Comparison of ENCODE assay signal across 25 cellular contexts in the genomic region with DNA sequence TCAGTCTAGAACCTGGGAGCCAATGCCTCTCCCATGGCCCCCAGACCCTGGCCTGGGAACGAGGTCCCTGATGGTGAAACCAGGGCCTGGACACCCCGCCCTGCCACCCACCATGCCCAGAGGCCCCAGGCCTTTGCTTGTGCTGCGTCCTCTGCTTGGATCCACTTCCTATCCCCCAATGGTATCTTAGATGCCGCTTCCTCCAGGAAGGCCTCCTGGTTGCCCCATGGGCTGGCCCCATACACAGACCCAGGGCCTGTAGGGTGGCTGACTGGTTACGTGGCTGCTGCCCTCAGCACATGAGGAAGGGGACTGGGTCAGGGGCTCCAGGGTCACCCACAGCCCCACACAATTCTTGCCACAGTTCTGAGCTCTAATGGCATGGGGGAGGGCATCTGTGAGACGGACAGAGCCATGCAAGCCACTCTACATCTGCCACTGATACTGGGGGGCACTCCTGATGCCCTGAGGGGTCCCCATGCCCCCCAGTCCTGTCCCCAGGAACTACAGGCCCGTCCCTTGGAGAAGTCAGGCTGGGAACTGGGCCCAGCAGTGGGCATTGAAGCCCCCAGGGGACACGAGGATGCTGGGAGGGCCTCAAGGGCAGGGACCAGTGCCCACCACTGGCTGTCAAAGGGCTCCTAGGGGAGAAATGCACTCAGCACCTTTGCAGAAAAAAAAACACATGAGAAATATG. TPM values are rescaled to one million over a fixed set of nuclear protein-coding genes. Genes with fewer than 3 reads are reported as not detected.
A peak's percentile ranks its signal among the peaks of the same experiment; 100 is the strongest.
DNase-seq lines count a peak whose midpoint lies in the region; ATAC-seq, FAIRE-seq and TF ChIP-seq lines count a peak whose summit lies in the region.
"Had no signal": no experiment of that assay in that cellular context is flagged by ENCODE, and none has a peak within 500 bp of the region (broad histone marks: within the 10 kb centered on the region; RNA-seq: fewer than 3 reads in every experiment).

No MANE protein-coding gene starts in this region.

- H3K27ac ChIP-seq in prostate gland (no peak overlapping the region), dorsolateral prefrontal cortex (no peak overlapping the region)
- H3K27ac ChIP-seq: body of pancreas, transverse colon had no signal

- H3K27me3 Mint-ChIP-seq in activated CD4-positive, alpha-beta T cell treated with anti-CD3 and anti-CD28 coated beads, Interleukin-2, amount 10 ng/mL, durations not matched to agents 7 days and 5 days, result no peaks in the 10 kb centered on the region
- H3K27me3 Mint-ChIP-seq in activated T-helper 17 cell treated with anti-CD3 and anti-CD28 coated beads, Interleukin-2, amount 50 U/mL, for 72 hours, result no peaks in the 10 kb centered on the region
- peaks cover 20% of the 10 kb centered on the region for H3K27me3 Mint-ChIP-seq in neural crest cell (ENCODE audit: low read depth)
- H3K27me3 Mint-ChIP-seq: activated CD8-positive, alpha-beta memory T cell treated with anti-CD3 and anti-CD28 coated beads, Interleukin-2, amount 10 ng/mL, durations not matched to agents 7 days and 5 days; dendritic cell treated with granulocyte-macrophage colony-stimulating factor and Interleukin-4, amounts not matched to agents 40 ng/mL and 50 ng/mL, for 4 days had no signal

- no peak overlapping the region for H3K4me3 ChIP-seq in prostate gland
- no peak overlapping the region for H3K4me3 ChIP-seq in dorsolateral prefrontal cortex
- H3K4me3 ChIP-seq: body of pancreas, transverse colon had no signal

- POLR2A ChIA-PET in activated CD4-positive, alpha-beta T cell treated with anti-CD3 and anti-CD28 coated beads, Interleukin-2, amount 10 ng/mL, durations not matched to agents 7 days and 5 days (lab: Charles Lee), result no interaction called here

- DNase-seq in activated CD4-positive, alpha-beta T cell treated with anti-CD3 and anti-CD28 coated beads, Interleukin-2, amount 10 ng/mL, durations not matched to agents 7 days and 5 days, result no peak
- no peak for DNase-seq in activated CD4-positive, alpha-beta T cell treated with anti-CD3 and anti-CD28 coated beads, Interleukin-2, amount 50 U/mL, for 48 hours
- DNase-seq in GM12891 (ENCODE audit: insufficient read length, low spot score) (no peak), neural crest cell (ENCODE audit: low read depth, low spot score) (no peak), prostate gland (ENCODE audit: low spot score) (no peak), dorsolateral prefrontal cortex (no peak), HK-2 (ENCODE audit: unreplicated experiment) (no peak)
- DNase-seq: activated CD8-positive, alpha-beta memory T cell treated with anti-CD3 and anti-CD28 coated beads, Interleukin-2, amount 10 ng/mL, durations not matched to agents 7 days and 5 days; foreskin melanocyte; NCI-H1105 treated with DMSO at 0.1 percent for 48 hours; NCI-H526 treated with DMSO at 0.1 percent for 48 hours; OCI-M1; SHP77 treated with DMSO at 0.1 percent for 48 hours; stimulated activated naive CD4-positive, alpha-beta T cell; T-helper 2 cell; transverse colon had no signal

- no peak for ATAC-seq in activated T-helper 17 cell treated with anti-CD3 and anti-CD28 coated beads, Interleukin-2, amount 50 U/mL, for 72 hours (replicated peaks)
- ATAC-seq: activated CD8-positive, alpha-beta memory T cell treated with anti-CD3 and anti-CD28 coated beads, Interleukin-2, amount 10 ng/mL, durations not matched to agents 7 days and 5 days; body of pancreas had no signal

- H3K36me3 ChIP-seq in prostate gland, result peaks cover 7 to 39% of the 10 kb centered on the region in 2 donors

- no peak overlapping the region for H3K4me3 Mint-ChIP-seq in activated CD4-positive, alpha-beta T cell treated with anti-CD3 and anti-CD28 coated beads, Interleukin-2, amount 10 ng/mL, durations not matched to agents 7 days and 5 days
- peak overlapping the region; percentile 99 for H3K4me3 Mint-ChIP-seq in activated T-helper 17 cell treated with anti-CD3 and anti-CD28 coated beads, Interleukin-2, amount 50 U/mL, for 72 hours
- peak overlapping the region; percentile 81 for H3K4me3 Mint-ChIP-seq in neural crest cell
- H3K4me3 Mint-ChIP-seq: activated CD8-positive, alpha-beta memory T cell treated with anti-CD3 and anti-CD28 coated beads, Interleukin-2, amount 10 ng/mL, durations not matched to agents 7 days and 5 days; CD14-positive monocyte; dendritic cell treated with granulocyte-macrophage colony-stimulating factor and Interleukin-4, amounts not matched to agents 40 ng/mL and 50 ng/mL, for 4 days; nephron had no signal

- no peaks in the 10 kb centered on the region for H3K9me3 ChIP-seq in prostate gland
- H3K9me3 ChIP-seq: body of pancreas, transverse colon had no signal

- CTCF ChIA-PET in activated CD4-positive, alpha-beta T cell treated with anti-CD3 and anti-CD28 coated beads, Interleukin-2, amount 10 ng/mL, durations not matched to agents 7 days and 5 days (lab: Charles Lee), result interaction anchor here (1.4 kb wide), 1 partner anchor 109 kb away, joined by 4 read pairs; a partner anchor contains a TSS

- no peak for FAIRE-seq in GM12891 (lab: Jason Lieb, UNC)

- TF ChIP-seq POLR2A in GM12891 (IDR thresholded peaks at IDR 0.05; ENCODE audit: low read depth, low read length) (peak; percentile 52), prostate gland (IDR thresholded peaks at IDR 0.05) (no peak)

- H3K27ac Mint-ChIP-seq in activated CD4-positive, alpha-beta T cell treated with anti-CD3 and anti-CD28 coated beads, Interleukin-2, amount 10 ng/mL, durations not matched to agents 7 days and 5 days, result peak overlapping the region; percentile 41
- H3K27ac Mint-ChIP-seq in activated T-helper 17 cell treated with anti-CD3 and anti-CD28 coated beads, Interleukin-2, amount 50 U/mL, for 72 hours, result peak overlapping the region; percentile 99
- no peak overlapping the region for H3K27ac Mint-ChIP-seq in neural crest cell (ENCODE audit: unreplicated experiment)
- H3K27ac Mint-ChIP-seq: activated CD8-positive, alpha-beta memory T cell treated with anti-CD3 and anti-CD28 coated beads, Interleukin-2, amount 10 ng/mL, durations not matched to agents 7 days and 5 days; CD14-positive monocyte; dendritic cell treated with granulocyte-macrophage colony-stimulating factor and Interleukin-4, amounts not matched to agents 40 ng/mL and 50 ng/mL, for 4 days; nephron had no signal

- no peaks in the 10 kb centered on the region for H3K9me3 Mint-ChIP-seq in activated CD4-positive, alpha-beta T cell treated with anti-CD3 and anti-CD28 coated beads, Interleukin-2, amount 10 ng/mL, durations not matched to agents 7 days and 5 days
- H3K9me3 Mint-ChIP-seq in activated T-helper 17 cell treated with anti-CD3 and anti-CD28 coated beads, Interleukin-2, amount 50 U/mL, for 72 hours, result no peaks in the 10 kb centered on the region
- no peaks in the 10 kb centered on the region for H3K9me3 Mint-ChIP-seq in neural crest cell
- H3K9me3 Mint-ChIP-seq: dendritic cell treated with granulocyte-macrophage colony-stimulating factor and Interleukin-4, amounts not matched to agents 40 ng/mL and 50 ng/mL, for 4 days; nephron had no signal

- TF ChIP-seq CTCF in neural crest cell (conservative IDR thresholded peaks at IDR 0.05) (no peak), prostate gland (IDR thresholded peaks at IDR 0.05) (no peak), dorsolateral prefrontal cortex (IDR thresholded peaks at IDR 0.05 in 54 of 56, conservative IDR thresholded peaks at IDR 0.05 in 2 of 56; ENCODE audit: low read depth in 1 of 56, partially characterized antibody in 56 of 56) (no peak)

- WGBS in prostate gland, result 92% methylated on average over 8 of the region's 8 CpGs

- intact Hi-C loops in prostate gland (cut with DNase I), result no loop called here
- intact Hi-C loops in dorsolateral prefrontal cortex (cut with DNase I), result no loop called here

- H3K27me3 ChIP-seq in prostate gland (replicated peaks; ENCODE audit: insufficient read depth) (no peaks in the 10 kb centered on the region), dorsolateral prefrontal cortex (no peaks in the 10 kb centered on the region)
- H3K27me3 ChIP-seq: body of pancreas, transverse colon had no signal

- peaks cover 13% of the 10 kb centered on the region for H3K4me1 ChIP-seq in prostate gland (replicated peaks)

- H3K36me3 Mint-ChIP-seq in activated CD4-positive, alpha-beta T cell treated with anti-CD3 and anti-CD28 coated beads, Interleukin-2, amount 10 ng/mL, durations not matched to agents 7 days and 5 days (ENCODE audit: low read depth), result peaks cover 34% of the 10 kb centered on the region
- H3K36me3 Mint-ChIP-seq in activated T-helper 17 cell treated with anti-CD3 and anti-CD28 coated beads, Interleukin-2, amount 50 U/mL, for 72 hours (ENCODE audit: low read depth), result peaks cover 86% of the 10 kb centered on the region
- H3K36me3 Mint-ChIP-seq in neural crest cell (ENCODE audit: low read depth), result peaks cover 18% of the 10 kb centered on the region

- H3K4me1 Mint-ChIP-seq in activated CD4-positive, alpha-beta T cell treated with anti-CD3 and anti-CD28 coated beads, Interleukin-2, amount 10 ng/mL, durations not matched to agents 7 days and 5 days, result peaks cover 10% of the 10 kb centered on the region
- peaks cover under 1% of the 10 kb centered on the region for H3K4me1 Mint-ChIP-seq in activated T-helper 17 cell treated with anti-CD3 and anti-CD28 coated beads, Interleukin-2, amount 50 U/mL, for 72 hours
- peaks cover 13% of the 10 kb centered on the region for H3K4me1 Mint-ChIP-seq in neural crest cell

RNA-seq across cellular contexts. Expression of a gene that starts 5.0 kb away (rescaled TPM):
- total RNA-seq in activated CD4-positive, alpha-beta T cell treated with anti-CD3 and anti-CD28 coated beads, Interleukin-2, amount 10 ng/mL, durations not matched to agents 7 days and 5 days, result 100 to 1,000 TPM; 880 to 925 TPM
- polyA plus RNA-seq in GM12891 (2012; ENCODE audit: low read depth, missing spikeins), result 3,116 TPM
- total RNA-seq in activated T-helper 17 cell treated with anti-CD3 and anti-CD28 coated beads, Interleukin-2, amount 50 U/mL, for 72 hours, result 1,000 to 10,000 TPM in 1 of 2 donors, 100 to 1,000 TPM in 1; 860 to 1,029 TPM
- total RNA-seq in neural crest cell, result 1,029 and 1,097 TPM in 2 replicates
- total RNA-seq in prostate gland, result 1,000 to 10,000 TPM in 1 of 2 donors, 100 to 1,000 TPM in 1; 628 to 1,303 TPM
- total RNA-seq in dorsolateral prefrontal cortex, result 100 to 1,000 TPM; 215 to 431 (median 280) TPM

RNA-seq across cellular contexts. Expression of a gene that starts 14.3 kb away (rescaled TPM):
- total RNA-seq in activated CD4-positive, alpha-beta T cell treated with anti-CD3 and anti-CD28 coated beads, Interleukin-2, amount 10 ng/mL, durations not matched to agents 7 days and 5 days, result 1 to 10 TPM; 2.0 TPM
- polyA plus RNA-seq in GM12891 (2012; ENCODE audit: low read depth, missing spikeins), result 2.5 TPM
- total RNA-seq in activated T-helper 17 cell treated with anti-CD3 and anti-CD28 coated beads, Interleukin-2, amount 50 U/mL, for 72 hours, result 1 to 10 TPM; 2.3 to 5.3 TPM
- 16.0 and 21.7 TPM in 2 replicates for total RNA-seq in neural crest cell
- total RNA-seq in prostate gland, result 10 to 100 TPM; 15.6 to 17.9 TPM
- total RNA-seq in dorsolateral prefrontal cortex, result 10 to 100 TPM; 20.4 to 80.3 (median 55.4) TPM

RNA-seq across cellular contexts. Expression of a gene that starts 14.8 kb away (rescaled TPM):
- total RNA-seq in activated CD4-positive, alpha-beta T cell treated with anti-CD3 and anti-CD28 coated beads, Interleukin-2, amount 10 ng/mL, durations not matched to agents 7 days and 5 days, result 10 to 100 TPM; 43.5 to 48.2 TPM
- polyA plus RNA-seq in GM12891 (2012; ENCODE audit: low read depth, missing spikeins), result 61.8 TPM
- total RNA-seq in activated T-helper 17 cell treated with anti-CD3 and anti-CD28 coated beads, Interleukin-2, amount 50 U/mL, for 72 hours, result 10 to 100 TPM; 29.5 to 38.7 TPM
- 23.2 and 25.6 TPM in 2 replicates for total RNA-seq in neural crest cell
- 10 to 100 TPM; 42.8 to 54.2 TPM for total RNA-seq in prostate gland
- 10 to 100 TPM; 42.0 to 91.5 (median 69.5) TPM for total RNA-seq in dorsolateral prefrontal cortex

RNA-seq across cellular contexts. Expression of a gene that starts 24.8 kb away (rescaled TPM):
- total RNA-seq in activated CD4-positive, alpha-beta T cell treated with anti-CD3 and anti-CD28 coated beads, Interleukin-2, amount 10 ng/mL, durations not matched to agents 7 days and 5 days, result 10 to 100 TPM; 71.7 to 79.6 TPM
- polyA plus RNA-seq in GM12891 (2012; ENCODE audit: low read depth, missing spikeins), result 53.0 TPM
- total RNA-seq in activated T-helper 17 cell treated with anti-CD3 and anti-CD28 coated beads, Interleukin-2, amount 50 U/mL, for 72 hours, result 100 to 1,000 TPM; 291 to 376 TPM
- 89.9 and 93.2 TPM in 2 replicates for total RNA-seq in neural crest cell
- 100 to 1,000 TPM in 1 of 2 donors, 10 to 100 TPM in 1; 62.7 to 120 TPM for total RNA-seq in prostate gland
- total RNA-seq in dorsolateral prefrontal cortex, result 100 to 1,000 TPM in 10 of 120 experiments, 10 to 100 TPM in 110; 64.2 to 132 (median 86.5) TPM

RNA-seq across cellular contexts. Expression of a gene that starts 25.3 kb away (rescaled TPM):
- not detected for total RNA-seq in activated CD4-positive, alpha-beta T cell treated with anti-CD3 and anti-CD28 coated beads, Interleukin-2, amount 10 ng/mL, durations not matched to agents 7 days and 5 days
- 0.03 TPM for polyA plus RNA-seq in GM12891 (2012; ENCODE audit: low read depth, missing spikeins)
- not detected for total RNA-seq in activated T-helper 17 cell treated with anti-CD3 and anti-CD28 coated beads, Interleukin-2, amount 50 U/mL, for 72 hours
- total RNA-seq in neural crest cell, result not detected in 2 replicates
- 1 to 10 TPM in 1 of 2 donors, not detected in 1; 1.4 TPM for total RNA-seq in prostate gland
- not detected for total RNA-seq in dorsolateral prefrontal cortex
- total RNA-seq: A673; activated CD8-positive, alpha-beta memory T cell treated with anti-CD3 and anti-CD28 coated beads, Interleukin-2, amount 10 ng/mL, durations not matched to agents 7 days and 5 days; body of pancreas; epithelial cell of proximal tubule; LHCN-M2; renal cortical epithelial cell; transverse colon had no signal
- polyA plus RNA-seq: CD14-positive monocyte had no signal
